ENCODE assay signal across 11 cellular contexts in genomic region chr12:105617141-105617540, GRCh38.
"Had no signal": no experiment of that assay in that cellular context is flagged by ENCODE, and none has a peak within 500 bp of the region (broad histone marks: within the 10 kb centered on the region; RNA-seq: fewer than 3 reads in every experiment).

No MANE protein-coding gene starts in this region.

- H3K9me3 Mint-ChIP-seq: activated naive CD4-positive, alpha-beta T cell treated with anti-CD3 and anti-CD28 coated beads, Interleukin-2, amount 10 ng/mL, durations not matched to agents 7 days and 5 days; activated T-helper 17 cell treated with anti-CD3 and anti-CD28 coated beads, Interleukin-2, amount 50 U/mL, for 72 hours had no signal

- H3K27ac Mint-ChIP-seq: activated naive CD4-positive, alpha-beta T cell treated with anti-CD3 and anti-CD28 coated beads, Interleukin-2, amount 10 ng/mL, durations not matched to agents 7 days and 5 days; activated T-helper 17 cell treated with anti-CD3 and anti-CD28 coated beads, Interleukin-2, amount 50 U/mL, for 72 hours had no signal

- H3K36me3 ChIP-seq: adrenal gland, gastrocnemius medialis, ovary, thyroid gland had no signal

- H3K4me1 ChIP-seq: adrenal gland, gastrocnemius medialis had no signal

- H3K4me3 ChIP-seq: adrenal gland, gastrocnemius medialis, ovary, skin epidermis, thyroid gland had no signal

- DNase-seq: activated CD4-positive, alpha-beta T cell treated with anti-CD3 and anti-CD28 coated beads, Interleukin-2, amount 50 U/mL, for 1 hour; activated naive CD4-positive, alpha-beta T cell treated with anti-CD3 and anti-CD28 coated beads, Interleukin-2, amount 10 ng/mL, durations not matched to agents 7 days and 5 days; activated T-cell treated with anti-CD3 and anti-CD28 coated beads for 4 hours; adrenal gland; gastrocnemius medialis; kidney; ovary; thyroid gland had no signal

- H3K36me3 Mint-ChIP-seq: activated naive CD4-positive, alpha-beta T cell treated with anti-CD3 and anti-CD28 coated beads, Interleukin-2, amount 10 ng/mL, durations not matched to agents 7 days and 5 days; brain had no signal

- H3K4me3 Mint-ChIP-seq: activated naive CD4-positive, alpha-beta T cell treated with anti-CD3 and anti-CD28 coated beads, Interleukin-2, amount 10 ng/mL, durations not matched to agents 7 days and 5 days; activated T-helper 17 cell treated with anti-CD3 and anti-CD28 coated beads, Interleukin-2, amount 50 U/mL, for 72 hours had no signal

- H3K27me3 ChIP-seq: adrenal gland, gastrocnemius medialis, ovary, thyroid gland had no signal

- H3K27ac ChIP-seq: adrenal gland, gastrocnemius medialis, ovary, thyroid gland had no signal

- H3K9me3 ChIP-seq: adrenal gland, gastrocnemius medialis, ovary, thyroid gland had no signal

- H3K4me1 Mint-ChIP-seq: activated naive CD4-positive, alpha-beta T cell treated with anti-CD3 and anti-CD28 coated beads, Interleukin-2, amount 10 ng/mL, durations not matched to agents 7 days and 5 days; activated T-helper 17 cell treated with anti-CD3 and anti-CD28 coated beads, Interleukin-2, amount 50 U/mL, for 72 hours had no signal

- H3K27me3 Mint-ChIP-seq: brain had no signal
